ENCODE assay signal across 10 cellular contexts in the genomic region with DNA sequence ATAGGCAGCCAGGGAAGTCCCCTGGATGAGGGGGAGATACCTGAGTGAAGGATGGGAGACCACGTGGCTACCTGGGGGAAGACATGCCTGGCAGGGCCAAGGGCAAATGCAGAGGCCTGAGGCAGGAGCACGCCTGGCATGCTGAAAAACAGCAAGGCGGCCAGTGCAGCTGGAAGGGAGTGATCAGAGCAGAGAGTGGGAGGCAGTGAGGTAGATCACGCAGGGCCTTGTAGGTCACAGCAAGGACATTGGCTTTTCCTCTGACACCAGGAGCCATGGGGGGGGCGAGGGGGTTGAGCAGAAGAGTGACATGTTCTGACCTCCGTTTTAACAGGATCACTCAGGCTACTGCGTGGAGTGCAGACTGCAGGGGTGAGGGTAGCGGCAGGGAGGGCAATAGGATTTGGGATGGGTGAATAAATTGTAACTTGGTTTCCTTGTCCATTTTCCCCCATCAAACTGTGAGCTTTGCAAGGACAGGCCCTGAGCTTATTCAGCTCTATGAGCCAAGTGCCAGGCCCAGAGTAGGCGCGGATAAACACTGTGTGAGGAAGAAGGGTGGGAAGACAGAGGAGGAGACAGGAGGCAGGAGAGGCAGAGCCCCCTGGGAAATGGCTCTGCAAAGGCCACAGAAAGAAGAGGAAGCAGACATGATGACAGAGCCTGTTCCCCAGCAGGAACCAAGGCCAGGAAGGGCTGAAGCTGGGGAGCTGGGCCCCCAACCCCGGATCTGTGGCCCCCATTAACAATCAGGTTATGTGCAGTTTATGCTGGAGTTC. TPM values are rescaled to one million over a fixed set of nuclear protein-coding genes. Genes with fewer than 3 reads are reported as not detected.
DNase-seq lines count a peak whose midpoint lies in the region; ATAC-seq and TF ChIP-seq lines count a peak whose summit lies in the region.
"Had no signal": no experiment of that assay in that cellular context is flagged by ENCODE, and none has a peak within 500 bp of the region (broad histone marks: within the 10 kb centered on the region; RNA-seq: fewer than 3 reads in every experiment).

No MANE protein-coding gene starts in this region.

- H3K27me3 Mint-ChIP-seq in activated CD8-positive, alpha-beta T cell treated with anti-CD3 and anti-CD28 coated beads, Interleukin-2, amount 10 ng/mL, durations not matched to agents 7 days and 5 days (ENCODE audit: low read depth): no peaks in the 10 kb centered on the region
- H3K27me3 Mint-ChIP-seq in activated CD8-positive, alpha-beta T cell treated with anti-CD3 and anti-CD28 coated beads for 36 hours: no peaks in the 10 kb centered on the region
- H3K27me3 Mint-ChIP-seq in WTC11 (ENCODE audit: low read depth): 0 out of 2 replicates have a peak, but pooled peaks cover 3% of the 10 kb centered on the region

- H3K4me1 ChIP-seq in right cardiac atrium (ENCODE audit: control insufficient read depth, insufficient read depth, low read length) (peaks cover 24% of the 10 kb centered on the region), testis (peaks cover 30% of the 10 kb centered on the region)

- H3K9me3 Mint-ChIP-seq in activated CD8-positive, alpha-beta T cell treated with anti-CD3 and anti-CD28 coated beads, Interleukin-2, amount 10 ng/mL, durations not matched to agents 7 days and 5 days (ENCODE audit: insufficient read depth): no peaks in the 10 kb centered on the region
- H3K9me3 Mint-ChIP-seq in activated CD8-positive, alpha-beta T cell treated with anti-CD3 and anti-CD28 coated beads for 36 hours: no peaks in the 10 kb centered on the region
- no peaks in the 10 kb centered on the region for H3K9me3 Mint-ChIP-seq in WTC11

- H3K36me3 ChIP-seq in testis (ENCODE audit: low read depth, missing control alignments): no peaks in the 10 kb centered on the region

- H3K4me1 Mint-ChIP-seq in activated CD8-positive, alpha-beta T cell treated with anti-CD3 and anti-CD28 coated beads, Interleukin-2, amount 10 ng/mL, durations not matched to agents 7 days and 5 days (ENCODE audit: low read depth): peaks cover 27% of the 10 kb centered on the region
- H3K4me1 Mint-ChIP-seq in activated CD8-positive, alpha-beta T cell treated with anti-CD3 and anti-CD28 coated beads for 36 hours (ENCODE audit: low read depth): peaks cover 27% of the 10 kb centered on the region
- peaks cover 45% of the 10 kb centered on the region for H3K4me1 Mint-ChIP-seq in WTC11

- CTCF ChIA-PET in activated CD8-positive, alpha-beta T cell treated with anti-CD3 and anti-CD28 coated beads, Interleukin-2, amount 10 ng/mL, durations not matched to agents 7 days and 5 days (lab: Charles Lee): interaction anchor here (3.8 kb wide), 1 partner anchor 14 kb away, joined by 15 read pairs; no protein-coding TSS in a partner anchor
- CTCF ChIA-PET in activated CD8-positive, alpha-beta T cell treated with anti-CD3 and anti-CD28 coated beads for 36 hours (lab: Charles Lee): interaction anchor here (0.6 to 2.2 kb wide), 4 partner anchors 8 to 53 kb away, joined by 3 to 7 read pairs (median 3); no protein-coding TSS in a partner anchor
- CTCF ChIA-PET in WTC11 (lab: Charles Lee): interaction anchor here (0.8 to 3.0 kb wide), 11 partner anchors 12 to 289 kb away, joined by 3 to 34 read pairs (median 5); a partner anchor contains a TSS

- H3K27ac ChIP-seq in right cardiac atrium (ENCODE audit: low read length): peak overlapping the region; percentile 93
- H3K27ac ChIP-seq in testis: peak overlapping the region; percentile 78 to 79

- POLR2A ChIA-PET in activated CD8-positive, alpha-beta T cell treated with anti-CD3 and anti-CD28 coated beads, Interleukin-2, amount 10 ng/mL, durations not matched to agents 7 days and 5 days (lab: Charles Lee): no interaction called here
- POLR2A ChIA-PET in activated CD8-positive, alpha-beta T cell treated with anti-CD3 and anti-CD28 coated beads for 36 hours (lab: Charles Lee): interaction anchor here (1.6 kb wide), 1 partner anchor 45 kb away, joined by 4 read pairs; no protein-coding TSS in a partner anchor
- POLR2A ChIA-PET in WTC11 (lab: Charles Lee): no interaction called here

- H3K4me3 ChIP-seq in right cardiac atrium (ENCODE audit: low read length): no peak overlapping the region
- H3K4me3 ChIP-seq in testis: no peak overlapping the region

- DNase-seq in activated CD8-positive, alpha-beta T cell treated with anti-CD3 and anti-CD28 coated beads, Interleukin-2, amount 10 ng/mL, durations not matched to agents 7 days and 5 days: no peak
- no peak for DNase-seq in activated CD8-positive, alpha-beta T cell treated with anti-CD3 and anti-CD28 coated beads for 36 hours
- DNase-seq in WTC11 (ENCODE audit: low spot score) (no peak), right cardiac atrium (no peak), testis (peak; percentile 83), NCI-H1105 treated with DMSO at 0.1 percent for 48 hours (lab: John Stamatoyannopoulos, UW) (no peak)
- DNase-seq: activated effector memory CD4-positive, alpha-beta T cell treated with Interleukin-2 at 50 U/mL for 16 hours had no signal

- H3K27ac Mint-ChIP-seq in activated CD8-positive, alpha-beta T cell treated with anti-CD3 and anti-CD28 coated beads, Interleukin-2, amount 10 ng/mL, durations not matched to agents 7 days and 5 days: peak overlapping the region; percentile 58
- no peak overlapping the region for H3K27ac Mint-ChIP-seq in activated CD8-positive, alpha-beta T cell treated with anti-CD3 and anti-CD28 coated beads for 36 hours
- peak overlapping the region; percentile 96 for H3K27ac Mint-ChIP-seq in WTC11

- H3K9me3 ChIP-seq in right cardiac atrium (ENCODE audit: control insufficient read depth, low read length): no peaks in the 10 kb centered on the region
- H3K9me3 ChIP-seq in testis: no peaks in the 10 kb centered on the region

- intact Hi-C loops in activated CD8-positive, alpha-beta T cell treated with anti-CD3 and anti-CD28 coated beads for 36 hours (cut with micrococcal nuclease): no loop called here
- intact Hi-C loops in right cardiac atrium (cut with DNase I) (loop anchor here in 2 of 4 donors (5.0 kb wide), 2 partner anchors 38 to 353 kb away; no protein-coding TSS in a partner anchor), testis (cut with DNase I; ENCODE audit: low total_unique reads) (no loop called here)

- ATAC-seq in activated CD8-positive, alpha-beta T cell treated with anti-CD3 and anti-CD28 coated beads, Interleukin-2, amount 10 ng/mL, durations not matched to agents 7 days and 5 days: no peak
- no peak for ATAC-seq in activated CD8-positive, alpha-beta T cell treated with anti-CD3 and anti-CD28 coated beads for 36 hours
- ATAC-seq in WTC11 (no peak), right cardiac atrium (peak in 1 of 2 donors; percentile 5), HG02938 (IDR thresholded peaks at IDR 0.05; ENCODE audit: unreplicated experiment) (no peak), HG02623 (IDR thresholded peaks at IDR 0.05; ENCODE audit: unreplicated experiment) (no peak)

- no peak overlapping the region for H3K4me3 Mint-ChIP-seq in activated CD8-positive, alpha-beta T cell treated with anti-CD3 and anti-CD28 coated beads, Interleukin-2, amount 10 ng/mL, durations not matched to agents 7 days and 5 days
- H3K4me3 Mint-ChIP-seq in activated CD8-positive, alpha-beta T cell treated with anti-CD3 and anti-CD28 coated beads for 36 hours: no peak overlapping the region
- no peak overlapping the region for H3K4me3 Mint-ChIP-seq in WTC11

- TF ChIP-seq CTCF in activated CD8-positive, alpha-beta T cell treated with anti-CD3 and anti-CD28 coated beads for 36 hours (IDR thresholded peaks at IDR 0.05): no peak
- no peak for TF ChIP-seq CTCF in WTC11 (IDR thresholded peaks at IDR 0.05)
- TF ChIP-seq CTCF in testis (IDR thresholded peaks at IDR 0.05): no peak

- H3K36me3 Mint-ChIP-seq in activated CD8-positive, alpha-beta T cell treated with anti-CD3 and anti-CD28 coated beads, Interleukin-2, amount 10 ng/mL, durations not matched to agents 7 days and 5 days (ENCODE audit: low read depth): no peaks in the 10 kb centered on the region
- H3K36me3 Mint-ChIP-seq in activated CD8-positive, alpha-beta T cell treated with anti-CD3 and anti-CD28 coated beads for 36 hours (ENCODE audit: low read depth): no peaks in the 10 kb centered on the region
- no peaks in the 10 kb centered on the region for H3K36me3 Mint-ChIP-seq in WTC11

- no peak for TF ChIP-seq POLR2A in testis (IDR thresholded peaks at IDR 0.05)

- no peaks in the 10 kb centered on the region for H3K27me3 ChIP-seq in right cardiac atrium (ENCODE audit: control insufficient read depth, insufficient read depth)
- no peaks in the 10 kb centered on the region for H3K27me3 ChIP-seq in testis

- 53% methylated on average over 11 of the region's 11 CpGs for WGBS in right cardiac atrium
- WGBS in testis, 2 donors: 58% methylated on average over 10 to 11 of the region's 11 CpGs

RNA-seq across cellular contexts. Expression of a gene that starts 16.7 kb away (rescaled TPM):
- total RNA-seq in activated CD8-positive, alpha-beta T cell treated with anti-CD3 and anti-CD28 coated beads, Interleukin-2, amount 10 ng/mL, durations not matched to agents 7 days and 5 days: 100 to 1,000 TPM; 271 to 272 TPM
- total RNA-seq in activated CD8-positive, alpha-beta T cell treated with anti-CD3 and anti-CD28 coated beads for 36 hours: 10 to 100 TPM; 31.6 to 32.1 TPM
- total RNA-seq in WTC11 (2021) (4.5 to 9.4 TPM (median 6.4 TPM) in 3 replicates), right cardiac atrium (100 to 1,000 TPM in 1 of 4 donors, 10 to 100 TPM in 3; 46.2 to 145 (median 57.8) TPM), testis (100 to 1,000 TPM; 120 to 288 TPM)
- polyA plus RNA-seq in right cardiac atrium (68.1 TPM), testis (ENCODE audit: insufficient read depth, low read depth, low replicate concordance) (88.9 TPM)

RNA-seq across cellular contexts. Expression of a gene that starts 20.4 kb away (rescaled TPM):
- total RNA-seq in activated CD8-positive, alpha-beta T cell treated with anti-CD3 and anti-CD28 coated beads, Interleukin-2, amount 10 ng/mL, durations not matched to agents 7 days and 5 days: under 1 TPM; 0.08 to 0.21 TPM
- under 1 TPM; 0.51 to 0.56 TPM for total RNA-seq in activated CD8-positive, alpha-beta T cell treated with anti-CD3 and anti-CD28 coated beads for 36 hours
- total RNA-seq in WTC11 (2021) (0.30 to 0.77 TPM (median 0.46 TPM) in 3 replicates), right cardiac atrium (10 to 100 TPM in 1 of 4 donors, 1 to 10 TPM in 3; 3.2 to 12.6 (median 5.1) TPM), testis (10 to 100 TPM in 1 of 2 donors, 1 to 10 TPM in 1; 10.0 to 10.2 TPM)
- polyA plus RNA-seq in right cardiac atrium (3.5 TPM), testis (ENCODE audit: insufficient read depth, low read depth, low replicate concordance) (5.2 TPM)
- total RNA-seq: NCI-H460 had no signal

RNA-seq across cellular contexts. Expression of a gene that starts 51.4 kb away (rescaled TPM):
- total RNA-seq in activated CD8-positive, alpha-beta T cell treated with anti-CD3 and anti-CD28 coated beads, Interleukin-2, amount 10 ng/mL, durations not matched to agents 7 days and 5 days: 10 to 100 TPM; 20.9 to 22.7 TPM
- total RNA-seq in activated CD8-positive, alpha-beta T cell treated with anti-CD3 and anti-CD28 coated beads for 36 hours: 10 to 100 TPM; 26.3 to 27.6 TPM
- 31.6 to 49.0 TPM (median 32.6 TPM) in 3 replicates for total RNA-seq in WTC11 (2021)
- total RNA-seq in right cardiac atrium: 10 to 100 TPM; 40.4 to 53.5 (median 50.6) TPM
- 26.3 TPM for polyA plus RNA-seq in right cardiac atrium
- 10 to 100 TPM; 73.7 to 86.8 TPM for total RNA-seq in testis
- polyA plus RNA-seq in testis (ENCODE audit: insufficient read depth, low read depth, low replicate concordance): 32.5 TPM
